10 cellular contexts compared by ENCODE assay signal in the genomic region with DNA sequence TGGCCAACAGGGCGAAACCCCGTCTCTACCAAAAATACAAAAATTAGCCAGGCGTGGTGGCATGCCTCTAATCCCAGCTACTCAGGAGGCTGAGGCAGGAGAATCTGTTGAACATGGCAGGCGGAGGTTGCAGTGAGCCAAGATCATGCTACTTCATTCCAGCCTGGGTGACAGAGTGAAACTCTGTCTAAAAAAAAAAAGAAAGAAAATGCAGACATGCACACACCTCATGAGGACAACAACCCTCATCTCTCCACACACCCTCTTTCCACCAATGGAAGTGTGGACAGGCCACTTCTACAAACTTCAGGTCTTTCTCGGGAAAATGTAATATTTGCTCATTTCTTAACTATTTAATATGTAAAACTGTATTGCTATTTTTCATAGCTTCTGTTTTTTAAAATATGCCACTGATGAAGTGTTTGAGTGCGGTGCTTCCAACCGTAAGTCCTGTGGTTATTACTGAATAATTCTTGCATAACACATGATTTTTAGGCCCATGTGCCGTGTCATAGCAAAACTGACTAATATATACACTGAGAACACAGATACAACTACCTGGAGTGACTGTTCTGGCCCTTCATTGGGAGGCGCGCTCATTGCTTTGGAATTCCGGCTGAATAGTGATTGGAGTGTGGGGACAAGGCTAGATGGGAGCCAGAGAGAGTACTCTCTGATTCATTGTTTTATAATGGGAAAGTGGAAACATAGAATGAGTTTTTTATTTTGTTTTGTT. TPM values are rescaled to one million over a fixed set of nuclear protein-coding genes. Genes with fewer than 3 reads are reported as not detected.
DNase-seq lines count a peak whose midpoint lies in the region; FAIRE-seq and TF ChIP-seq lines count a peak whose summit lies in the region.
"Had no signal": no experiment of that assay in that cellular context is flagged by ENCODE, and none has a peak within 500 bp of the region (broad histone marks: within the 10 kb centered on the region; RNA-seq: fewer than 3 reads in every experiment).

No MANE protein-coding gene starts in this region.

- dilution Hi-C loops in keratinocyte (cut with MboI; ENCODE audit: extremely low pct_ligation_motif_present, low sequenced_read_pairs) = no loop called here

- H3K4me1 ChIP-seq in keratinocyte (ENCODE audit: control insufficient read depth, extremely low read depth, insufficient read depth, low read length) (peaks cover 14% of the 10 kb centered on the region), sigmoid colon (peaks cover 0 to 6% (median 0%) of the 10 kb centered on the region in 4 donors)

- H3K27me3 ChIP-seq in keratinocyte (ENCODE audit: control insufficient read depth, extremely low read depth, insufficient read depth, low read length) = no peaks in the 10 kb centered on the region
- no peaks in the 10 kb centered on the region for H3K27me3 ChIP-seq in sigmoid colon

- no peak for TF ChIP-seq EP300 in sigmoid colon (IDR thresholded peaks at IDR 0.05)

- H3K9me1 ChIP-seq in keratinocyte (ENCODE audit: control insufficient read depth, extremely low read depth, insufficient read depth, low read length) = no peaks in the 10 kb centered on the region

- WGBS in sigmoid colon, 2 donors = 81 to 95% methylated on average over 11 of the region's 11 CpGs

- H3K4me2 ChIP-seq in keratinocyte (ENCODE audit: control insufficient read depth, extremely low read depth, insufficient read depth, low read depth, low read length) = no peak overlapping the region

- H3K36me3 ChIP-seq in keratinocyte (ENCODE audit: control insufficient read depth in 2 of 2, extremely low read depth in 1 of 2, insufficient read depth in 2 of 2, low read length in 2 of 2) (no peaks in the 10 kb centered on the region), sigmoid colon (no peaks in the 10 kb centered on the region)

- H3K9me3 ChIP-seq in keratinocyte (ENCODE audit: control insufficient read depth, low read depth, low read length) (no peaks in the 10 kb centered on the region), sigmoid colon (no peaks in the 10 kb centered on the region)

- H4K20me1 ChIP-seq in keratinocyte (ENCODE audit: control insufficient read depth, extremely low read depth, insufficient read depth, low read length) = no peaks in the 10 kb centered on the region

- TF ChIP-seq CTCF in keratinocyte (optimal IDR thresholded peaks at IDR 0.05 in 1 of 3, IDR thresholded peaks at IDR 0.05 in 1 of 3, conservative IDR thresholded peaks at IDR 0.05 in 1 of 3; ENCODE audit: extremely low read depth in 1 of 3, insufficient read depth in 2 of 3, low read length in 3 of 3) (no peak), sigmoid colon (IDR thresholded peaks at IDR 0.05) (no peak)

- FAIRE-seq in GM12891 (lab: Jason Lieb, UNC) (peak; percentile 52), keratinocyte (lab: Jason Lieb, UNC) (no peak)
- FAIRE-seq: H1 had no signal

- DNase-seq in GM12891 (ENCODE audit: insufficient read length, low spot score) (peak; percentile 42), GOT3 (lab: John Stamatoyannopoulos, UW) (peak; percentile 13), HT1080 (ENCODE audit: low read depth) (peak; percentile 88), keratinocyte (ENCODE audit: low read depth, low spot score) (peak; percentile 26), sigmoid colon (no peak), NCI-H1417 treated with DMSO at 0.1 percent for 48 hours (lab: John Stamatoyannopoulos, UW) (no peak)
- no peak for DNase-seq in activated CD4-positive, alpha-beta T cell treated with anti-CD3 and anti-CD28 coated beads, Interleukin-2, amount 50 U/mL, for 1 hour
- no peak for DNase-seq in activated effector memory CD4-positive, alpha-beta T cell treated with anti-CD3 and anti-CD28 coated beads, Interleukin-2, amount 50 U/mL, for 16 hours

- intact Hi-C loops in sigmoid colon (cut with DNase I) = no loop called here

- H3K4me3 ChIP-seq in keratinocyte (ENCODE audit: control insufficient read depth in 2 of 3, extremely low read depth in 1 of 3, insufficient read depth in 2 of 3, low read depth in 1 of 3, low read length in 3 of 3) = no peak overlapping the region
- no peak overlapping the region for H3K4me3 ChIP-seq in sigmoid colon

- no peak overlapping the region for H2AFZ ChIP-seq in keratinocyte (ENCODE audit: control insufficient read depth, low read length)

- no peak overlapping the region for H3K9ac ChIP-seq in keratinocyte (ENCODE audit: control insufficient read depth, extremely low read depth, insufficient read depth, low read length)

- H3K27ac ChIP-seq in keratinocyte (ENCODE audit: control insufficient read depth, insufficient read depth, low read length) = no peak overlapping the region
- no peak overlapping the region for H3K27ac ChIP-seq in sigmoid colon

- H3K79me2 ChIP-seq in keratinocyte (ENCODE audit: control insufficient read depth, insufficient read depth, low read length) = no peaks in the 10 kb centered on the region

- TF ChIP-seq POLR2A in GM12891 (IDR thresholded peaks at IDR 0.05; ENCODE audit: low read depth, low read length) = no peak
- TF ChIP-seq POLR2A in sigmoid colon (IDR thresholded peaks at IDR 0.05) = no peak

TF ChIP-seq in GM12891, 5 proteins besides CTCF, POLR2A, EP300 and RAD21:
- TF ChIP-seq SPI1 (IDR thresholded peaks at IDR 0.05; ENCODE audit: low read depth, low read length) = no peak
- no peak for TF ChIP-seq TAF1 (IDR thresholded peaks at IDR 0.05; ENCODE audit: low read depth, low read length)
- 0 out of 2 replicates have a peak, but pooled peaks have one; percentile 27 for TF ChIP-seq POU2F2 (IDR thresholded peaks at IDR 0.05; ENCODE audit: low read depth, low read length)
- peak; percentile 76 for TF ChIP-seq PAX5 (IDR thresholded peaks at IDR 0.05; ENCODE audit: insufficient read depth, low read length, severe bottlenecking)
- TF ChIP-seq POLR2AphosphoS5 (IDR thresholded peaks at IDR 0.05; ENCODE audit: low read depth, low read length) = no peak

RNA-seq across cellular contexts. Expression of a gene that starts 23.1 kb away (rescaled TPM):
- polyA plus RNA-seq in GM12891 (2012; ENCODE audit: low read depth, missing spikeins) = 0.17 TPM
- not detected in 2 replicates for total RNA-seq in HT1080 (2014; rRNA removed; shearing (Covaris generic))
- not detected in 2 replicates for polyA plus RNA-seq in HT1080 (2015; cell fraction: cytosol; rRNA removed)
- polyA plus RNA-seq in HT1080 (2015; cell fraction: nucleus; rRNA removed) = not detected in 2 replicates
- polyA plus RNA-seq in keratinocyte (not detected in 3 replicates), sigmoid colon (10 to 100 TPM in 2 of 3 donors, 1 to 10 TPM in 1; 7.8 to 81.1 (median 54.7) TPM)
- polyA plus RNA-seq in keratinocyte (2011; ENCODE audit: low read depth) = not detected
- polyA plus RNA-seq in keratinocyte (2011; cell fraction: cytosol; rRNA removed) = not detected in 2 replicates
- not detected in 2 replicates for polyA plus RNA-seq in keratinocyte (2011; cell fraction: nucleus; rRNA removed)
- polyA plus RNA-seq in keratinocyte (2012; ENCODE audit: low replicate concordance) = not detected in 2 replicates
- polyA minus RNA-seq in keratinocyte = not detected in 3 replicates
- polyA minus RNA-seq in keratinocyte (2011; cell fraction: cytosol; rRNA and poly(A)+ RNA removed) = not detected
- not detected in 2 replicates for polyA minus RNA-seq in keratinocyte (2011; cell fraction: nucleus; rRNA and poly(A)+ RNA removed)
- under 1 TPM in 1 of 4 donors, not detected in 3; 0.36 TPM for total RNA-seq in sigmoid colon
- total RNA-seq: glomerular endothelial cell, H1 had no signal
- polyA plus RNA-seq: H1 had no signal

RNA-seq across cellular contexts. Expression of a gene that starts 33.9 kb away (rescaled TPM):
- polyA plus RNA-seq in GM12891 (2012; ENCODE audit: low read depth, missing spikeins) = 5.0 TPM
- total RNA-seq in HT1080 (2014; rRNA removed; shearing (Covaris generic)) = not detected in 2 replicates
- 0.12 TPM in 1 of 2 replicates, not detected in the other for polyA plus RNA-seq in HT1080 (2015; cell fraction: cytosol; rRNA removed)
- 0.06 and 0.14 TPM in 2 replicates for polyA plus RNA-seq in HT1080 (2015; cell fraction: nucleus; rRNA removed)
- polyA plus RNA-seq in keratinocyte = 0.17 to 0.43 TPM (median 0.36 TPM) in 3 replicates
- polyA plus RNA-seq in keratinocyte (2011; ENCODE audit: low read depth) = not detected
- polyA plus RNA-seq in keratinocyte (2011; cell fraction: cytosol; rRNA removed) = 0.19 and 0.27 TPM in 2 replicates
- 0.28 and 0.43 TPM in 2 replicates for polyA plus RNA-seq in keratinocyte (2011; cell fraction: nucleus; rRNA removed)
- polyA plus RNA-seq in keratinocyte (2012; ENCODE audit: low replicate concordance) = 0.16 and 0.49 TPM in 2 replicates
- polyA minus RNA-seq in keratinocyte = 0.03 TPM in 1 of 3 replicates, not detected in the others
- polyA minus RNA-seq in keratinocyte (2011; cell fraction: cytosol; rRNA and poly(A)+ RNA removed) = not detected
- 1.3 TPM in 1 of 2 replicates, not detected in the other for polyA minus RNA-seq in keratinocyte (2011; cell fraction: nucleus; rRNA and poly(A)+ RNA removed)
- total RNA-seq in sigmoid colon = 1 to 10 TPM; 1.1 to 3.9 (median 2.3) TPM
- polyA plus RNA-seq in sigmoid colon = 1 to 10 TPM in 1 of 3 donors, under 1 TPM in 1, not detected in 1; 0.60 to 1.1 TPM

RNA-seq across cellular contexts. Expression of a gene that starts 34.0 kb away (rescaled TPM):
- 0.21 TPM for polyA plus RNA-seq in GM12891 (2012; ENCODE audit: low read depth, missing spikeins)
- total RNA-seq in HT1080 (2014; rRNA removed; shearing (Covaris generic)) = not detected in 2 replicates
- not detected in 2 replicates for polyA plus RNA-seq in HT1080 (2015; cell fraction: cytosol; rRNA removed)
- polyA plus RNA-seq in HT1080 (2015; cell fraction: nucleus; rRNA removed) = not detected in 2 replicates
- polyA plus RNA-seq in keratinocyte = not detected in 3 replicates
- polyA plus RNA-seq in keratinocyte (2011; ENCODE audit: low read depth) = not detected
- not detected in 2 replicates for polyA plus RNA-seq in keratinocyte (2011; cell fraction: cytosol; rRNA removed)
- not detected in 2 replicates for polyA plus RNA-seq in keratinocyte (2011; cell fraction: nucleus; rRNA removed)
- polyA plus RNA-seq in keratinocyte (2012; ENCODE audit: low replicate concordance) = not detected in 2 replicates
- polyA minus RNA-seq in keratinocyte = not detected in 3 replicates
- not detected for polyA minus RNA-seq in keratinocyte (2011; cell fraction: cytosol; rRNA and poly(A)+ RNA removed)
- not detected in 2 replicates for polyA minus RNA-seq in keratinocyte (2011; cell fraction: nucleus; rRNA and poly(A)+ RNA removed)
- not detected for total RNA-seq in sigmoid colon
- not detected for polyA plus RNA-seq in sigmoid colon
- total RNA-seq: glomerular endothelial cell, H1 had no signal

Comparison
In these comparisons a context has a peak if more than half of its experiments do, and no peak if none do; other contexts are left out.
1. DNase-seq: peak in GM12891 (single experiment), GOT3 (single experiment), HT1080 (single experiment) and keratinocyte (single experiment); none in activated CD4-positive, alpha-beta T cell treated with anti-CD3 and anti-CD28 coated beads, Interleukin-2, amount 50 U/mL, for 1 hour (single experiment), sigmoid colon (single experiment), NCI-H1417 treated with DMSO at 0.1 percent for 48 hours (single experiment) and activated effector memory CD4-positive, alpha-beta T cell treated with anti-CD3 and anti-CD28 coated beads, Interleukin-2, amount 50 U/mL, for 16 hours (single experiment).